8 cellular contexts compared by ENCODE assay signal in genomic region chr3:12966847-12967750, GRCh38.
DNase-seq lines count a peak whose midpoint lies in the region; ATAC-seq and TF ChIP-seq lines count a peak whose summit lies in the region.

No MANE protein-coding gene starts in this region.

- H3K9me3 ChIP-seq in HUES6 (ENCODE audit: control insufficient read depth, insufficient read depth, low read depth, low read length): no peaks in the 10 kb centered on the region

- peak overlapping the region; percentile 71 to 86 for H3K4me3 Mint-ChIP-seq in stimulated activated naive B cell treated with anti-CD40 and anti-IgM and Interleukin-4, amounts not matched to agents 10 μg/mL and 1 μg/mL and 100 μg/mL, for 72 hours

- peaks cover 73 to 88% of the 10 kb centered on the region in 2 donors for H3K4me1 Mint-ChIP-seq in stimulated activated naive B cell treated with anti-CD40 and anti-IgM and Interleukin-4, amounts not matched to agents 10 μg/mL and 1 μg/mL and 100 μg/mL, for 72 hours

- ATAC-seq in GM21390 (IDR thresholded peaks at IDR 0.05; ENCODE audit: unreplicated experiment) (peak; percentile 16), HG03378 (IDR thresholded peaks at IDR 0.05; ENCODE audit: unreplicated experiment) (no peak)
- ATAC-seq in stimulated activated naive B cell treated with anti-CD40 and anti-IgM and Interleukin-4, amounts not matched to agents 10 μg/mL and 1 μg/mL and 100 μg/mL, for 72 hours (replicated peaks): peak; percentile 17

- H3K27me3 ChIP-seq in HUES6 (ENCODE audit: control insufficient read depth, insufficient read depth, low read length): peaks cover 6% of the 10 kb centered on the region; the same call in 1 of the 2 replicates
- peaks cover 3% of the 10 kb centered on the region for H3K27me3 ChIP-seq in kidney epithelial cell (ENCODE audit: control insufficient read depth, insufficient read depth, low read length)

- peak; percentile 43 for DNase-seq in astrocyte of the hippocampus (ENCODE audit: low read depth, low spot score)
- no peak for DNase-seq in kidney epithelial cell (ENCODE audit: low read depth)
- DNase-seq in stimulated activated naive B cell treated with anti-CD40 and anti-IgM and Interleukin-4, amounts not matched to agents 10 μg/mL and 1 μg/mL and 100 μg/mL, for 72 hours: no peak
- DNase-seq in DMS79 (lab: John Stamatoyannopoulos, UW): no peak

- H3K36me3 ChIP-seq in HUES6 (ENCODE audit: control insufficient read depth, insufficient read depth, low read length) (no peaks in the 10 kb centered on the region), kidney epithelial cell (ENCODE audit: control insufficient read depth, insufficient read depth, low read length) (no peaks in the 10 kb centered on the region)

- H3K27ac Mint-ChIP-seq in stimulated activated naive B cell treated with anti-CD40 and anti-IgM and Interleukin-4, amounts not matched to agents 10 μg/mL and 1 μg/mL and 100 μg/mL, for 72 hours: peak overlapping the region; percentile 83

- H3K4me3 ChIP-seq in HUES6 (ENCODE audit: low read depth, low read length): peak overlapping the region; percentile 92
- H3K4me3 ChIP-seq in kidney epithelial cell (ENCODE audit: low read depth, low read length): peak overlapping the region; percentile 68

- H3K4me1 ChIP-seq in HUES6 (ENCODE audit: control insufficient read depth, insufficient read depth, low read length): peaks cover 24% of the 10 kb centered on the region

- H3K27me3 Mint-ChIP-seq in stimulated activated naive B cell treated with anti-CD40 and anti-IgM and Interleukin-4, amounts not matched to agents 10 μg/mL and 1 μg/mL and 100 μg/mL, for 72 hours: no peaks in the 10 kb centered on the region

- H3K9ac ChIP-seq in HUES6 (ENCODE audit: low read length): peak overlapping the region; percentile 79

- H3K9me3 Mint-ChIP-seq in stimulated activated naive B cell treated with anti-CD40 and anti-IgM and Interleukin-4, amounts not matched to agents 10 μg/mL and 1 μg/mL and 100 μg/mL, for 72 hours: peaks cover 0 to 1% of the 10 kb centered on the region in 2 donors

- H3K27ac ChIP-seq in C4-2B (peak overlapping the region; percentile 78), HUES6 (ENCODE audit: low read depth, low read length) (no peak overlapping the region)

- TF ChIP-seq CTCF in C4-2B (conservative IDR thresholded peaks at IDR 0.05) (no peak), kidney epithelial cell (IDR thresholded peaks at IDR 0.05; ENCODE audit: insufficient read depth, low read length, poor library complexity, severe bottlenecking) (no peak)

- H3K36me3 Mint-ChIP-seq in stimulated activated naive B cell treated with anti-CD40 and anti-IgM and Interleukin-4, amounts not matched to agents 10 μg/mL and 1 μg/mL and 100 μg/mL, for 72 hours: peaks cover 16 to 49% of the 10 kb centered on the region in 2 donors
